Comparison of ENCODE assay signal across 12 cellular contexts in the genomic region with DNA sequence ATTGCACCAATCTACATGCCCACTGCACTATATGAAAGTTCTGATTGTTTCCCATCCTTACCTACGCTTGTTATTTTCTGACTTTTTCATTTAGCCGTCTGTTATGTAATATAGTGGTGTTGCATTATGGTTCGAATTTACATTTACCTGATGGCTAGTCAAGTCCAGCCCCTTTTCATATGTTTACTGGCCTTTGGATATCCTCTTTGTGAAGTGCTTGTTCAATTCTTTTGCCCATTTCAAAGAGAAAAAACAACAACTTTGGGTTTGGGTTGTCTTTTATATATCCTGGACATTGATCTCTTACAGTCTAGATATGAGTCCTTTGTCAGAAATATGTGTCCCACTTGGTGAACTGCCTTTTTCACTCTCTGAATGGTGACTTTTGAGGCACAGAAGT. TPM values are rescaled to one million over a fixed set of nuclear protein-coding genes. Genes with fewer than 3 reads are reported as not detected.
"Had no signal": no experiment of that assay in that cellular context is flagged by ENCODE, and none has a peak within 500 bp of the region (broad histone marks: within the 10 kb centered on the region; RNA-seq: fewer than 3 reads in every experiment).

No MANE protein-coding gene starts in this region.

- H3K36me3 ChIP-seq: HAP-1 had no signal

- H2AFZ ChIP-seq: GM23248, GM23338 had no signal

- H3K4me1 ChIP-seq: HAP-1 had no signal

- H3K27ac Mint-ChIP-seq: GM23338, H9, HFFc6 had no signal

- H3K4me3 ChIP-seq: GM23248, GM23338, HAP-1 had no signal

- H3K9me3 Mint-ChIP-seq: GM23338, H9, HFFc6 had no signal

- H3K4me1 Mint-ChIP-seq: GM23338, H9 had no signal

- H3K27ac ChIP-seq: GM23248 had no signal

- DNase-seq: GM23248, GOT3, H7, H9, HCEC 1CT, HFFc6 had no signal

- ATAC-seq: GM23338, HCT116 had no signal

- FAIRE-seq: H1, H54 had no signal

- H3K4me3 Mint-ChIP-seq: GM23338, H9, HFFc6 had no signal

- H3K4me2 ChIP-seq: GM23338 had no signal

- H3K9ac ChIP-seq: GM23248 had no signal

- H3K9me3 ChIP-seq: HAP-1 had no signal

RNA-seq across cellular contexts. Expression of a gene that starts 21.1 kb away (rescaled TPM):
- total RNA-seq: H4 had no signal
